In the genomic region with DNA sequence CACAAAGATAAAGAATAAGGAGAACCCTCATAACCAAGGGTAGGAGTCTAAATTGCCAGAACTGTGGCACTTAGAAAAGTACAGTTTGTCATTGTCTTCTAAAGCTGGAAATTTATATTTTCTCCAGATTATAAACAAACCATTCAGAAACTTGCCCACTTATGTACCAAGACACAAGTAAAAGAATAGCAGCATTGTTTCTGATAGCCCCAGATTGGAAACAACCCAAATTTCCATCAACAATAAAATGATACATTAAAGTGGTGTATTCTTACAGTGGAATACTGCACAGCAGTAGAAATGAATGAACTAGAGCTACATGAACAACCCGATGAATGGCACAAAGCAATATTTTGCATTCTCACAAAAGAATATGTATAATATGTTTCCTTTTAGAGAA, we compare ENCODE assay signal across 28 cellular contexts.
"Had no signal": no experiment of that assay in that cellular context is flagged by ENCODE, and none has a peak within 500 bp of the region (broad histone marks: within the 10 kb centered on the region; RNA-seq: fewer than 3 reads in every experiment).

No MANE protein-coding gene starts in this region.

- H3K4me3 ChIP-seq: ascending aorta, esophagus muscularis mucosa, gastroesophageal sphincter had no signal

- H3K36me3 ChIP-seq: ascending aorta, brain microvascular endothelial cell, esophagus muscularis mucosa, gastroesophageal sphincter had no signal

- ATAC-seq: activated naive CD4-positive, alpha-beta T cell treated with anti-CD3 and anti-CD28 coated beads, Interleukin-2, amount 50 U/mL, for 72 hours; activated T-cell treated with anti-CD3 and anti-CD28 coated beads, Interleukin-2, amount 50 U/mL, for 72 hours; effector memory CD8-positive, alpha-beta T cell; foreskin keratinocyte; gastroesophageal sphincter had no signal

- H3K9me3 ChIP-seq: ascending aorta, gastroesophageal sphincter had no signal

- FAIRE-seq: bronchial epithelial cell had no signal

- H3K27ac ChIP-seq: ascending aorta, brain microvascular endothelial cell, esophagus muscularis mucosa, foreskin keratinocyte, gastroesophageal sphincter had no signal

- H3K27me3 ChIP-seq: ascending aorta, brain microvascular endothelial cell, esophagus muscularis mucosa, foreskin keratinocyte, gastroesophageal sphincter had no signal

- DNase-seq: activated CD4-positive, alpha-beta memory T cell treated with anti-CD3 and anti-CD28 coated beads, Interleukin-2, amount 10 ng/mL, durations not matched to agents 7 days and 5 days; activated CD4-positive, alpha-beta T cell treated with anti-CD3 and anti-CD28 coated beads for 1 hour; activated CD4-positive, alpha-beta T cell treated with anti-CD3 and anti-CD28 coated beads for 4 hours; activated CD4-positive, alpha-beta T cell treated with anti-CD3 and anti-CD28 coated beads, Interleukin-2, amount 10 ng/mL, durations not matched to agents 7 days and 5 days; activated CD4-positive, alpha-beta T cell treated with anti-CD3 and anti-CD28 coated beads, Interleukin-2, amount 50 U/mL, for 4 hours; activated CD8-positive, alpha-beta memory T cell treated with anti-CD3 and anti-CD28 coated beads, Interleukin-2, amount 50 U/mL, for 48 hours; activated gamma-delta T cell; activated naive CD4-positive, alpha-beta T cell; activated naive CD4-positive, alpha-beta T cell treated with anti-CD3 and anti-CD28 coated beads, Interleukin-2, amount 10 ng/mL, durations not matched to agents 7 days and 5 days; activated naive CD8-positive, alpha-beta T cell treated with anti-CD3 and anti-CD28 coated beads, Interleukin-2, amount 10 ng/mL, durations not matched to agents 7 days and 5 days; activated T-cell treated with anti-CD3 and anti-CD28 coated beads for 4 hours; activated T-cell treated with anti-CD3 and anti-CD28 coated beads, Interleukin-2, amount 50 U/mL, for 24 hours; activated T-cell treated with anti-CD3 and anti-CD28 coated beads, Interleukin-2, amount 50 U/mL, for 72 hours; brain microvascular endothelial cell; caudate nucleus; cortex of kidney; dermis blood vessel endothelial cell; effector CD4-positive, alpha-beta T cell; effector memory CD8-positive, alpha-beta T cell; erythroblast; foreskin keratinocyte; head of caudate nucleus; T-helper 2 cell had no signal

- H3K4me1 ChIP-seq: ascending aorta, esophagus muscularis mucosa, foreskin keratinocyte, gastroesophageal sphincter had no signal
